ENCODE assay signal across 1 cellular context in genomic region chr4:184537269-184538022, GRCh38.
A peak's percentile ranks its signal among the peaks of the same experiment; 100 is the strongest.
TF ChIP-seq lines count a peak whose summit lies in the region.

No MANE protein-coding gene starts in this region.

TF ChIP-seq in HEK293, 187 proteins besides CTCF, POLR2A, EP300 and RAD21 (continued from another document):
- 0 out of 2 replicates have a peak, but pooled peaks have one; percentile 20 for TF ChIP-seq PATZ1 (tag by site-specific recombination; IDR thresholded peaks at IDR 0.05)
- TF ChIP-seq ZBTB17 (tag by site-specific recombination; IDR thresholded peaks at IDR 0.05), result peak; percentile 67; the same call in 1 of the 2 replicates
- TF ChIP-seq IKZF3 (tag by site-specific recombination; IDR thresholded peaks at IDR 0.05), result peak; percentile 96
- 0 out of 2 replicates have a peak, but pooled peaks have one; percentile 26 for TF ChIP-seq SCRT2 (tag by site-specific recombination; IDR thresholded peaks at IDR 0.05)
- TF ChIP-seq SP7 (tag by site-specific recombination; IDR thresholded peaks at IDR 0.05), result no peak
- 0 out of 2 replicates have a peak, but pooled peaks have one; percentile 40 for TF ChIP-seq YY1 (tag by site-specific recombination; IDR thresholded peaks at IDR 0.05)
- TF ChIP-seq TRIM28 (IDR thresholded peaks at IDR 0.05; ENCODE audit: borderline replicate concordance, low read length), result peak; percentile 51
- peak; percentile 42 for TF ChIP-seq ZBTB8A (tag by site-specific recombination; IDR thresholded peaks at IDR 0.05)
- peak; percentile 40; the same call in 1 of the 2 replicates for TF ChIP-seq ZXDB (tag by site-specific recombination; IDR thresholded peaks at IDR 0.05)
- TF ChIP-seq KLF1 (tag by site-specific recombination; IDR thresholded peaks at IDR 0.05), result peak; percentile 54; the same call in 1 of the 2 replicates
- peak; percentile 32; the same call in 1 of the 2 replicates for TF ChIP-seq KLF8 (tag by site-specific recombination; IDR thresholded peaks at IDR 0.05)
- TF ChIP-seq ZNF629 (tag by site-specific recombination; IDR thresholded peaks at IDR 0.05), result peak; percentile 38; the same call in 1 of the 2 replicates
- TF ChIP-seq KLF7 (tag by site-specific recombination; IDR thresholded peaks at IDR 0.05; ENCODE audit: borderline replicate concordance), result 0 out of 2 replicates have a peak, but pooled peaks have one; percentile 43
